ENCODE assay signal across 22 cellular contexts in genomic region chr3:197038604-197039003, GRCh38. TPM values are rescaled to one million over a fixed set of nuclear protein-coding genes. Genes with fewer than 3 reads are reported as not detected.
DNase-seq lines count a peak whose midpoint lies in the region; ATAC-seq, FAIRE-seq and TF ChIP-seq lines count a peak whose summit lies in the region.
"Had no signal": no experiment of that assay in that cellular context is flagged by ENCODE, and none has a peak within 500 bp of the region (broad histone marks: within the 10 kb centered on the region; RNA-seq: fewer than 3 reads in every experiment).

No MANE protein-coding gene starts in this region.

- H3K36me3 ChIP-seq in Panc1 (ENCODE audit: control insufficient read depth, insufficient read depth, low read length): no peaks in the 10 kb centered on the region
- peaks cover 0 to 4% of the 10 kb centered on the region in 2 experiments; a peak in 2 of 5 replicates for H3K36me3 ChIP-seq in HepG2 (replicated peaks in 1 of 2; ENCODE audit: control insufficient read depth in 1 of 2, insufficient read depth in 2 of 2, low read length in 2 of 2)

- H3K27ac ChIP-seq in Panc1 (ENCODE audit: low read length) (no peak overlapping the region), HepG2 (ENCODE audit: extremely low read length, insufficient read depth, low read length) (no peak overlapping the region)
- H3K27ac ChIP-seq: HL-60, Peyer's patch had no signal

- H4K20me1 ChIP-seq in HepG2 (ENCODE audit: insufficient read depth, low read length): no peaks in the 10 kb centered on the region

- no peak overlapping the region for H2AFZ ChIP-seq in HepG2 (ENCODE audit: low read length)

- no peak for FAIRE-seq in HepG2 (lab: Jason Lieb, UNC)
- FAIRE-seq in GM12892 (lab: Jason Lieb, UNC): no peak
- FAIRE-seq: A204.1, HTR-8/SVneo had no signal

- no peaks in the 10 kb centered on the region for H3K79me2 ChIP-seq in HepG2 (ENCODE audit: insufficient read depth, low read length)

- no peak for TF ChIP-seq CTCF in Panc1 (IDR thresholded peaks at IDR 0.05)
- TF ChIP-seq CTCF in epithelial cell of esophagus (IDR thresholded peaks at IDR 0.05; ENCODE audit: insufficient read depth, low read depth, low read length, missing control alignments): no peak
- TF ChIP-seq CTCF in HepG2 (CRISPR knock-in tag; IDR thresholded peaks at IDR 0.05): no peak

- DNase-seq in HPDE6-E6E7 (ENCODE audit: extremely low spot score) (peak; percentile 65), Panc1 (ENCODE audit: low read depth, low spot score) (no peak), epithelial cell of esophagus (ENCODE audit: low read depth) (peak; percentile 94), HepG2 (ENCODE audit: low spot score) (no peak), GM12892 (ENCODE audit: insufficient read length) (no peak), MV-4-11 (lab: John Stamatoyannopoulos, UW) (no peak)
- DNase-seq in activated CD8-positive, alpha-beta memory T cell treated with anti-CD3 and anti-CD28 coated beads, Interleukin-2, amount 50 U/mL, for 48 hours: no peak
- DNase-seq in activated T-cell treated with anti-CD3 and anti-CD28 coated beads, Interleukin-2, amount 50 U/mL, for 72 hours: no peak
- DNase-seq: BE2C; CD4-positive, CD25-positive, alpha-beta regulatory T cell; COR-L47; DMS 273 treated with DMSO at 0.1 percent for 48 hours; GDM1; H9; NCI-H1694 treated with DMSO at 0.1 percent for 48 hours; Peyer's patch; Right ventricle myocardium superior; SK-N-SH had no signal

- H3K27me3 ChIP-seq in Panc1 (ENCODE audit: control insufficient read depth, insufficient read depth, low read length) (peaks cover 4% of the 10 kb centered on the region), HepG2 (ENCODE audit: control insufficient read depth in 1 of 2, insufficient read depth in 2 of 2, low read length in 2 of 2) (no peaks in the 10 kb centered on the region)
- H3K27me3 ChIP-seq: BE2C, Peyer's patch had no signal

- in situ Hi-C loops in Panc1 (cut with HindIII; ENCODE audit: low pct_unique_long_range_greater_than_20kb, low sequenced_read_pairs): no loop called here
- in situ Hi-C loops in HepG2 (cut with HindIII; ENCODE audit: extremely low pct_ligation_motif_present, low pct_unique_long_range_greater_than_20kb): no loop called here

- TF ChIP-seq RAD21 in HepG2 (CRISPR knock-in tag; IDR thresholded peaks at IDR 0.05): no peak

- H3K9me3 Mint-ChIP-seq in activated T-cell treated with anti-CD3 and anti-CD28 coated beads, Interleukin-2, amount 50 U/mL, for 72 hours: peaks cover 2 to 8% of the 10 kb centered on the region in 2 donors
- H3K9me3 Mint-ChIP-seq: CD4-positive, CD25-positive, alpha-beta regulatory T cell; IgD-negative memory B cell had no signal

- no peak overlapping the region for H3K9ac ChIP-seq in HepG2 (ENCODE audit: insufficient read depth, low read depth, low read length)
- H3K9ac ChIP-seq: SK-N-SH had no signal

- H3K9me3 ChIP-seq in Panc1 (ENCODE audit: control insufficient read depth, insufficient read depth, low read depth, low read length): no peaks in the 10 kb centered on the region
- no peaks in the 10 kb centered on the region for H3K9me3 ChIP-seq in HepG2 (ENCODE audit: low read length)
- H3K9me3 ChIP-seq: BE2C, Peyer's patch, SK-N-SH had no signal

- POLR2A ChIA-PET in Panc1 (lab: Charles Lee): no interaction called here
- POLR2A ChIA-PET in HepG2 (lab: Yijun Ruan, JAX): no interaction called here

- ATAC-seq in Panc1: peak; percentile 45; the same call in 1 of the 2 replicates
- ATAC-seq in HepG2: peak; percentile 22; the same call in 2 of the 3 replicates
- no peak for ATAC-seq in activated T-cell treated with anti-CD3 and anti-CD28 coated beads, Interleukin-2, amount 50 U/mL, for 72 hours (replicated peaks in 1 of 2)

- no peaks in the 10 kb centered on the region for H3K4me1 Mint-ChIP-seq in activated T-cell treated with anti-CD3 and anti-CD28 coated beads, Interleukin-2, amount 50 U/mL, for 72 hours (ENCODE audit: low read depth)

- H3K4me1 ChIP-seq in Panc1 (ENCODE audit: control insufficient read depth, insufficient read depth, low read length) (peaks cover 3% of the 10 kb centered on the region; the same call in 1 of the 2 replicates), HepG2 (ENCODE audit: insufficient read depth, low read length) (no peaks in the 10 kb centered on the region)
- H3K4me1 ChIP-seq: BE2C, Peyer's patch had no signal

- intact Hi-C loops in Panc1 (cut with micrococcal nuclease; ENCODE audit: unreplicated experiment): no loop called here
- intact Hi-C loops in HepG2 (cut with micrococcal nuclease; ENCODE audit: unreplicated experiment): no loop called here

- H3K4me3 ChIP-seq in Panc1 (ENCODE audit: low read depth in 2 of 2, low read length in 2 of 2): no peak overlapping the region
- no peak overlapping the region for H3K4me3 ChIP-seq in epithelial cell of esophagus (ENCODE audit: low read length)
- H3K4me3 ChIP-seq in HepG2 (replicated peaks in 1 of 3; ENCODE audit: insufficient read depth in 1 of 3, low read depth in 2 of 3, low read length in 3 of 3): no peak overlapping the region
- H3K4me3 ChIP-seq: Peyer's patch had no signal

- 88% methylated on average over 3 of the region's 3 CpGs for WGBS in HepG2 (ENCODE audit: low lambda C conversion rate)

- BruUV-seq in Panc1 (replicated peaks; lab: Mats Ljungman, UMichigan) (no TSS peak), HepG2 (replicated peaks; lab: Mats Ljungman, UMichigan) (no TSS peak)

- H3K4me2 ChIP-seq in HepG2 (ENCODE audit: low read depth, low read length): no peak overlapping the region
- H3K4me2 ChIP-seq: SK-N-SH had no signal

- H3K36me3 Mint-ChIP-seq in activated T-cell treated with anti-CD3 and anti-CD28 coated beads, Interleukin-2, amount 50 U/mL, for 72 hours (ENCODE audit: insufficient read depth in 2 of 2): no peaks in the 10 kb centered on the region
- H3K36me3 Mint-ChIP-seq: CD4-positive, CD25-positive, alpha-beta regulatory T cell; IgD-negative memory B cell had no signal

- TF ChIP-seq POLR2A in HepG2 (IDR thresholded peaks at IDR 0.05; ENCODE audit: insufficient read depth in 1 of 2, low read depth in 2 of 2, low read length in 2 of 2) (no peak), GM12892 (IDR thresholded peaks at IDR 0.05; ENCODE audit: low read depth, low read length) (no peak)

- H3K4me3 Mint-ChIP-seq in activated T-cell treated with anti-CD3 and anti-CD28 coated beads, Interleukin-2, amount 50 U/mL, for 72 hours: no peak overlapping the region
- H3K4me3 Mint-ChIP-seq: CD4-positive, CD25-positive, alpha-beta regulatory T cell; H9; IgD-negative memory B cell had no signal

- TF ChIP-seq EP300 in HepG2 (IDR thresholded peaks at IDR 0.05; ENCODE audit: low read depth in 2 of 2, low read length in 2 of 2) (no peak), HepG2 (CRISPR knock-in tag; IDR thresholded peaks at IDR 0.05; ENCODE audit: borderline replicate concordance) (no peak)

- H3K27ac Mint-ChIP-seq in activated T-cell treated with anti-CD3 and anti-CD28 coated beads, Interleukin-2, amount 50 U/mL, for 72 hours: no peak overlapping the region
- H3K27ac Mint-ChIP-seq: CD4-positive, CD25-positive, alpha-beta regulatory T cell; H9 had no signal

- CTCF ChIA-PET in Panc1 (lab: Charles Lee) (no interaction called here), HepG2 (lab: Yijun Ruan, JAX; ENCODE audit: low intra/inter-chr PET ratio, low total read pairs) (no interaction called here)

- H3K27me3 Mint-ChIP-seq in activated T-cell treated with anti-CD3 and anti-CD28 coated beads, Interleukin-2, amount 50 U/mL, for 72 hours (ENCODE audit: low read depth): peaks cover 13% of the 10 kb centered on the region
- H3K27me3 Mint-ChIP-seq: CD4-positive, CD25-positive, alpha-beta regulatory T cell had no signal

TF ChIP-seq in HepG2, 621 proteins besides CTCF, POLR2A, EP300 and RAD21 (continues in another document):
- TF ChIP-seq PHB2 (IDR thresholded peaks at IDR 0.05; ENCODE audit: partially characterized antibody): no peak
- no peak for TF ChIP-seq NFATC3 (CRISPR knock-in tag; IDR thresholded peaks at IDR 0.05)
- no peak for TF ChIP-seq SRF (IDR thresholded peaks at IDR 0.05; ENCODE audit: low read depth, low read length)
- TF ChIP-seq ZNF709 (CRISPR knock-in tag; IDR thresholded peaks at IDR 0.05): no peak
- no peak for TF ChIP-seq MEF2D (CRISPR knock-in tag; IDR thresholded peaks at IDR 0.05)
- TF ChIP-seq THAP7 (CRISPR knock-in tag; IDR thresholded peaks at IDR 0.05): no peak

RNA-seq across cellular contexts. Expression of gene MELTF, which starts 9.0 kb away (rescaled TPM):
- total RNA-seq in Panc1 (2021; ENCODE audit: unreplicated experiment) (18.7 TPM), HepG2 (2016; rRNA removed; fragmentation: Illumina TruSeq; extraction: Trizol) (0.97 and 3.2 TPM in 2 replicates)
- 15.5 TPM for polyA plus RNA-seq in Panc1 (2012; ENCODE audit: insufficient read length)
- 1.2 and 1.3 TPM in 2 replicates for total RNA-seq in HepG2 (2016; cell fraction: cytosol; rRNA removed; fragmentation: Illumina TruSeq; extraction: Trizol; ENCODE audit: low read depth)
- 1.4 and 3.7 TPM in 2 replicates for total RNA-seq in HepG2 (2016; cell fraction: insoluble cytoplasmic fraction; rRNA removed; fragmentation: Illumina TruSeq; extraction: Trizol)
- total RNA-seq in HepG2 (2016; cell fraction: membrane; rRNA removed; fragmentation: Illumina TruSeq; extraction: Trizol): 0.99 and 1.4 TPM in 2 replicates
- total RNA-seq in HepG2 (2016; cell fraction: nucleus; rRNA removed; fragmentation: Illumina TruSeq; extraction: Trizol): 3.9 and 5.1 TPM in 2 replicates
- 7.5 and 11.9 TPM in 2 replicates for polyA plus RNA-seq in HepG2 (2011; rRNA removed)
- polyA plus RNA-seq in HepG2 (2011; cell fraction: cytosol; rRNA removed): 7.7 TPM in 2 replicates
- 46.8 and 48.0 TPM in 2 replicates for polyA plus RNA-seq in HepG2 (2011; cell fraction: nucleus; rRNA removed)
- polyA plus RNA-seq in HepG2 (2012): 14.6 and 19.2 TPM in 2 replicates
- 0.49 and 0.59 TPM in 2 replicates for polyA plus RNA-seq in HepG2 (2016; cell fraction: cytosol; fragmentation: Illumina TruSeq; extraction: Trizol; ENCODE audit: low read depth)
- polyA plus RNA-seq in HepG2 (2016; cell fraction: insoluble cytoplasmic fraction; fragmentation: Illumina TruSeq; extraction: Trizol; ENCODE audit: low read depth): 1.5 and 2.3 TPM in 2 replicates
- 0.74 and 1.1 TPM in 2 replicates for polyA plus RNA-seq in HepG2 (2016; cell fraction: membrane; fragmentation: Illumina TruSeq; extraction: Trizol; ENCODE audit: low read depth)
- polyA plus RNA-seq in HepG2 (2016; cell fraction: nucleus; fragmentation: Illumina TruSeq; extraction: Trizol; ENCODE audit: insufficient read depth, low read depth): 6.7 and 9.2 TPM in 2 replicates
- polyA minus RNA-seq in HepG2 (2011; rRNA and poly(A)+ RNA removed; ENCODE audit: low replicate concordance): 4.9 and 17.9 TPM in 2 replicates
- 7.8 and 11.0 TPM in 2 replicates for polyA minus RNA-seq in HepG2 (2011; cell fraction: cytosol; rRNA and poly(A)+ RNA removed)
- 14.8 and 17.5 TPM in 2 replicates for polyA minus RNA-seq in HepG2 (2011; cell fraction: nucleus; rRNA and poly(A)+ RNA removed)
- polyA plus RNA-seq in GM12892 (2012; ENCODE audit: missing spikeins): 17.9 TPM
- total RNA-seq in activated T-cell treated with anti-CD3 and anti-CD28 coated beads, Interleukin-2, amount 50 U/mL, for 72 hours: 1 to 10 TPM; 2.9 to 4.9 TPM
- polyA plus RNA-seq: IgD-negative memory B cell had no signal

Comparison
In these comparisons a context has a peak if more than half of its experiments do, and no peak if none do; other contexts are left out.
1. DNase-seq: peak in HPDE6-E6E7 (single experiment) and epithelial cell of esophagus (single experiment); none in Panc1 (single experiment), HepG2 (single experiment), GM12892 (single experiment), activated CD8-positive, alpha-beta memory T cell treated with anti-CD3 and anti-CD28 coated beads, Interleukin-2, amount 50 U/mL, for 48 hours (single experiment), activated T-cell treated with anti-CD3 and anti-CD28 coated beads, Interleukin-2, amount 50 U/mL, for 72 hours (0 of 2) and MV-4-11 (single experiment).
2. ATAC-seq: peak in Panc1 (single experiment) and HepG2 (single experiment); none in activated T-cell treated with anti-CD3 and anti-CD28 coated beads, Interleukin-2, amount 50 U/mL, for 72 hours (0 of 2).